7 cellular contexts compared by ENCODE assay signal in genomic region chr22:11053403-11054344, GRCh38.
A peak's percentile ranks its signal among the peaks of the same experiment; 100 is the strongest.
DNase-seq lines count a peak whose midpoint lies in the region; ATAC-seq and TF ChIP-seq lines count a peak whose summit lies in the region.
"Not testable (repeated sequence)": the region's sequence is repeated elsewhere in the genome, so short reads cannot be mapped to it uniquely, and the experiment has no call there.

No MANE protein-coding gene starts in this region.

- H3K4me2 ChIP-seq in mesendoderm (ENCODE audit: low read length), result not testable (repeated sequence)

- not testable (repeated sequence) for H4K5ac ChIP-seq in mesendoderm (ENCODE audit: low read length)

- not testable (repeated sequence) for H3K9ac ChIP-seq in mesendoderm (ENCODE audit: low read length)

- not testable (repeated sequence) for H3K4ac ChIP-seq in mesendoderm (ENCODE audit: low read depth, low read length)

- 51 to 57% methylated on average over 17 to 19 of the region's 24 CpGs for WGBS in gastroesophageal sphincter (ENCODE audit: low coverage in 1 of 2), 2 donors
- WGBS in mesendoderm (ENCODE audit: extremely low coverage, insufficient coverage, low lambda C conversion rate), result no CpG with 5 or more reads among the region's 24 CpGs
- 64 to 65% methylated on average over 21 to 24 of the region's 24 CpGs for WGBS in upper lobe of left lung, 2 donors

- H3K27me3 ChIP-seq in gastroesophageal sphincter, result peaks cover 23% of the 10 kb centered on the region
- not testable (repeated sequence) for H3K27me3 ChIP-seq in mesendoderm (ENCODE audit: insufficient read depth, low read length, poor library complexity); upper lobe of left lung

- not testable (repeated sequence) for H3K79me2 ChIP-seq in mesendoderm (ENCODE audit: control insufficient read depth, insufficient read depth, low read length)

- not testable (repeated sequence) for H2BK120ac ChIP-seq in mesendoderm (ENCODE audit: low read depth, low read length)

- not testable (repeated sequence) for H3K23ac ChIP-seq in mesendoderm (ENCODE audit: low read length)

- not testable (repeated sequence) for H4K8ac ChIP-seq in mesendoderm (ENCODE audit: low read depth, low read length)

- not testable (repeated sequence) for H3K18ac ChIP-seq in mesendoderm (ENCODE audit: low read length)

- DNase-seq in activated CD8-positive, alpha-beta memory T cell treated with anti-CD3 and anti-CD28 coated beads for 24 hours, result peak; percentile 56
- not testable (repeated sequence) for DNase-seq in left ventricle myocardium superior; left lobe of liver (ENCODE audit: low spot score); mesendoderm
- DNase-seq in posterior vena cava (ENCODE audit: low spot score), result peak; percentile 85
- peak in 1 of 2 donors; percentile 70 for DNase-seq in upper lobe of left lung

- not testable (repeated sequence) for H3K79me1 ChIP-seq in mesendoderm (ENCODE audit: low read length)

- ATAC-seq in gastroesophageal sphincter, result peak; percentile 28
- ATAC-seq in left ventricle myocardium superior, result peak; percentile 26
- peak; percentile 6 for ATAC-seq in left lobe of liver
- ATAC-seq in upper lobe of left lung (ENCODE audit: low FRiP score in 2 of 2), result peak; percentile 4 to 23

- H2BK15ac ChIP-seq in mesendoderm (replicated peaks; ENCODE audit: low read depth), result not testable (repeated sequence)

- not testable (repeated sequence) for H3K56ac ChIP-seq in mesendoderm (ENCODE audit: low read length)

- H3K9me3 ChIP-seq in gastroesophageal sphincter, result peaks cover 0 to 62% (median 5%) of the 10 kb centered on the region in 3 donors
- H3K9me3 ChIP-seq in upper lobe of left lung, result peaks cover 0 to 59% (median 34%) of the 10 kb centered on the region in 4 donors

- not testable (repeated sequence) for H3K4me3 ChIP-seq in gastroesophageal sphincter, upper lobe of left lung
- peak overlapping the region; percentile 47 for H3K4me3 ChIP-seq in mesendoderm (ENCODE audit: low read length)

- TF ChIP-seq CTCF in gastroesophageal sphincter (IDR thresholded peaks at IDR 0.05); upper lobe of left lung (IDR thresholded peaks at IDR 0.05): not testable (repeated sequence)

- H3K36me3 ChIP-seq in gastroesophageal sphincter; mesendoderm (ENCODE audit: control insufficient read depth, insufficient read depth, low read length); upper lobe of left lung: not testable (repeated sequence)

- H2BK5ac ChIP-seq in mesendoderm (ENCODE audit: low read length), result not testable (repeated sequence)

- TF ChIP-seq POLR2A in gastroesophageal sphincter (IDR thresholded peaks at IDR 0.05); upper lobe of left lung (IDR thresholded peaks at IDR 0.05): not testable (repeated sequence)

- TF ChIP-seq EP300 in gastroesophageal sphincter (IDR thresholded peaks at IDR 0.05); upper lobe of left lung (IDR thresholded peaks at IDR 0.05): not testable (repeated sequence)

- not testable (repeated sequence) for H3K4me1 ChIP-seq in gastroesophageal sphincter; mesendoderm (ENCODE audit: control insufficient read depth, low read depth, low read length); upper lobe of left lung

- intact Hi-C loops in left ventricle myocardium superior (cut with micrococcal nuclease); posterior vena cava (cut with DNase I): not testable (repeated sequence)

- not testable (repeated sequence) for H2AK5ac ChIP-seq in mesendoderm (ENCODE audit: low read length)

- not testable (repeated sequence) for H3K27ac ChIP-seq in gastroesophageal sphincter; mesendoderm (ENCODE audit: low read depth, low read length); upper lobe of left lung
